ENCODE assay signal across 1 cellular context in the genomic region with DNA sequence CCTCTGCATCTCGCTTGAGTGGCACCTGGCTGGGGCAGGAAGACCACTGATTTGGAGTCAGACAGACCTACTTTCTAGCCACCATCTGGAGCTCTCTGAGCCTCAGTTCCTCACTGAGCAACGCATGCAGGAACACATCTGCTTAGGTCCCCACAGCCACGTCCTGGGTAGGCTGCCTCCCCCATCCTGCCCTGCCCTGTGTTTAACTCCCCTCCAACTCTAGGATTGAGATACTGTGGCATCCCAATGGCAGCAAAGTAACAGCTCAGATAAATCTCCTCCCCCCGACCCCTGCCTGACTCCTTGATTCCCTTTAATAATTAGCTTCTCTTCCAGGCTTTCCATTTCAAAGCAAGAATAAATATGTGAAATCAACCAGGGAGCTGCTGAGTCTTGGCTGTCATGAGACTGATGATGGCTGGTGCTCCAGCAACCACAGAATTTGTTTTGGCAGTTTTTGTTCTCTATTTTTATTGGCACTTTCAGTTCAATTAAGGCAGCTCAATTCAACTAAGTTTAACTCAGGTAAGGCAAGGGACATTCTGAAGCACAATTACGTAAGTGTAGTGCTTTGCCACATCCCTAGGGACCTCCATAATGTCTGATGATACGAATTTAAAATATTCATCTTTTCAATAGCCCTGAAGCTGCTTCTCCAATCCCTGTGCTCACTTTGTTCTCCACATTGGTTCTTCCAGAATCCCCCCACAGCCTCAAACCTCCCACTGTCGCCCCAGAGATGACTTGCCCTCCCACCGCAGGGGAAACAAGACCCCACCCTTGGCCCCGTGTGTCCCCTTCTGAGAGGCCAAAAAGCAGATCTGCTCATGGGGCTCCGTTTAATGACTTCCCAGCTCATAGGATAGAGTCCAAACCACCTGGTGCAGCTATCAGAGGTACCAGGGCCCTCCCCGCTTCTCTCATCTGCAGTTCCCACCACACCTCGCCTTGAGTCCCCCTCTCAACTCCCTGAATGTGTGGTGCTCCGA.
TF ChIP-seq lines count a peak whose summit lies in the region.

No MANE protein-coding gene starts in this region.

TF ChIP-seq in GM12878, 131 proteins besides CTCF, POLR2A, EP300 and RAD21 (continued from another document and continues in another):
- TF ChIP-seq, protein P1, sequence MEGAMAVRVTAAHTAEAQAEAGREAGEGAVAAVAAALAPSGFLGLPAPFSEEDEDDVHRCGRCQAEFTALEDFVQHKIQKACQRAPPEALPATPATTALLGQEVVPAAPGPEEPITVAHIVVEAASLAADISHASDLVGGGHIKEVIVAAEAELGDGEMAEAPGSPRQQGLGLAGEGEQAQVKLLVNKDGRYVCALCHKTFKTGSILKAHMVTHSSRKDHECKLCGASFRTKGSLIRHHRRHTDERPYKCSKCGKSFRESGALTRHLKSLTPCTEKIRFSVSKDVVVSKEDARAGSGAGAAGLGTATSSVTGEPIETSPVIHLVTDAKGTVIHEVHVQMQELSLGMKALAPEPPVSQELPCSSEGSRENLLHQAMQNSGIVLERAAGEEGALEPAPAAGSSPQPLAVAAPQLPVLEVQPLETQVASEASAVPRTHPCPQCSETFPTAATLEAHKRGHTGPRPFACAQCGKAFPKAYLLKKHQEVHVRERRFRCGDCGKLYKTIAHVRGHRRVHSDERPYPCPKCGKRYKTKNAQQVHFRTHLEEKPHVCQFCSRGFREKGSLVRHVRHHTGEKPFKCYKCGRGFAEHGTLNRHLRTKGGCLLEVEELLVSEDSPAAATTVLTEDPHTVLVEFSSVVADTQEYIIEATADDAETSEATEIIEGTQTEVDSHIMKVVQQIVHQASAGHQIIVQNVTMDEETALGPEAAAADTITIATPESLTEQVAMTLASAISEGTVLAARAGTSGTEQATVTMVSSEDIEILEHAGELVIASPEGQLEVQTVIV (IDR thresholded peaks at IDR 0.05; ENCODE audit: borderline replicate concordance, partially characterized antibody): no peak
- no peak for TF ChIP-seq CHD1 (IDR thresholded peaks at IDR 0.05; ENCODE audit: low read depth, low read length)
- no peak for TF ChIP-seq ZSCAN29 (IDR thresholded peaks at IDR 0.05)
- TF ChIP-seq ESRRA (IDR thresholded peaks at IDR 0.05; ENCODE audit: low read length): no peak
- no peak for TF ChIP-seq TCF7 (IDR thresholded peaks at IDR 0.05; ENCODE audit: borderline replicate concordance)
- peak; percentile 49; the same call in 1 of the 2 replicates for TF ChIP-seq YY1 (IDR thresholded peaks at IDR 0.05; ENCODE audit: low read depth, low read length)
- TF ChIP-seq RBBP5 (conservative IDR thresholded peaks at IDR 0.05): 0 out of 2 replicates have a peak, but pooled peaks have one; percentile 85
- TF ChIP-seq HDAC2 (IDR thresholded peaks at IDR 0.05): no peak
- peak; percentile 46 for TF ChIP-seq GATAD2B (conservative IDR thresholded peaks at IDR 0.05; ENCODE audit: low read depth)
- no peak for TF ChIP-seq SREBF1 (IDR thresholded peaks at IDR 0.05; ENCODE audit: low read length)
- no peak for TF ChIP-seq KLF5 (IDR thresholded peaks at IDR 0.05; ENCODE audit: partially characterized antibody)
- no peak; a peak in 1 of 4 replicates for TF ChIP-seq ETV6 (conservative IDR thresholded peaks at IDR 0.05 in 1 of 2, IDR thresholded peaks at IDR 0.05 in 1 of 2; ENCODE audit: borderline replicate concordance in 1 of 2, low read depth in 1 of 2)
- TF ChIP-seq JUNB (IDR thresholded peaks at IDR 0.05): peak; percentile 25; the same call in 1 of the 2 replicates
- peak; percentile 91 for TF ChIP-seq PKNOX1 (IDR thresholded peaks at IDR 0.05)
- TF ChIP-seq PAX5 (IDR thresholded peaks at IDR 0.05; ENCODE audit: borderline replicate concordance, low read depth, low read length): peak; percentile 60; the same call in 1 of the 2 replicates
- no peak for TF ChIP-seq ZNF217 (IDR thresholded peaks at IDR 0.05)
- TF ChIP-seq MTA3 (IDR thresholded peaks at IDR 0.05; ENCODE audit: borderline replicate concordance, low read length): no peak; the same call in 1 of the 2 replicates
- 0 out of 2 replicates have a peak, but pooled peaks have one; percentile 43 for TF ChIP-seq ZBTB4 (CRISPR knock-in tag; IDR thresholded peaks at IDR 0.05)
- no peak for TF ChIP-seq IRF4 (IDR thresholded peaks at IDR 0.05; ENCODE audit: low read depth, low read length)
- no peak for TF ChIP-seq KAT2A (conservative IDR thresholded peaks at IDR 0.05; ENCODE audit: control insufficient read depth, low read depth, low read length)
- 0 out of 2 replicates have a peak, but pooled peaks have one; percentile 5 for TF ChIP-seq JUND (IDR thresholded peaks at IDR 0.05; ENCODE audit: low read depth, low read length)
- TF ChIP-seq CEBPB (IDR thresholded peaks at IDR 0.05; ENCODE audit: borderline replicate concordance in 1 of 2, low read depth in 2 of 2, low read length in 2 of 2): no peak
- no peak for TF ChIP-seq SMC3 (IDR thresholded peaks at IDR 0.05; ENCODE audit: borderline replicate concordance, low read length)
- TF ChIP-seq ZBED1 (IDR thresholded peaks at IDR 0.05; ENCODE audit: borderline replicate concordance): peak; percentile 66; the same call in 1 of the 2 replicates
- no peak for TF ChIP-seq NFYA (IDR thresholded peaks at IDR 0.05; ENCODE audit: borderline replicate concordance, low read depth, low read length)
- no peak for TF ChIP-seq RAD51 (IDR thresholded peaks at IDR 0.05)
- TF ChIP-seq SMARCA5 (IDR thresholded peaks at IDR 0.05): peak; percentile 55; the same call in 1 of the 2 replicates
- peak; percentile 98 for TF ChIP-seq ATF7 (IDR thresholded peaks at IDR 0.05; ENCODE audit: low read depth)
- TF ChIP-seq POU2F2 (IDR thresholded peaks at IDR 0.05; ENCODE audit: borderline replicate concordance, low read depth, low read length): peak; percentile 92
- TF ChIP-seq IRF5 (IDR thresholded peaks at IDR 0.05; ENCODE audit: borderline replicate concordance): no peak
- TF ChIP-seq SP1 (IDR thresholded peaks at IDR 0.05; ENCODE audit: low read depth, low read length): peak; percentile 39
- no peak for TF ChIP-seq ZBTB11 (CRISPR knock-in tag; IDR thresholded peaks at IDR 0.05)
- TF ChIP-seq USF1 (IDR thresholded peaks at IDR 0.05; ENCODE audit: borderline replicate concordance, extremely low read length, insufficient read depth, low read depth, low read length): no peak
- TF ChIP-seq USF2 (IDR thresholded peaks at IDR 0.05; ENCODE audit: borderline replicate concordance, low read depth, low read length): no peak
- TF ChIP-seq ASH2L (IDR thresholded peaks at IDR 0.05; ENCODE audit: borderline replicate concordance, low read depth): peak; percentile 97
- TF ChIP-seq SUPT20H (IDR thresholded peaks at IDR 0.05; ENCODE audit: borderline replicate concordance, control insufficient read depth, low read depth, low read length): no peak
- TF ChIP-seq POLR2AphosphoS5 (IDR thresholded peaks at IDR 0.05; ENCODE audit: low read length): peak; percentile 63
- no peak for TF ChIP-seq PRDM15 (CRISPR knock-in tag; IDR thresholded peaks at IDR 0.05)
- no peak; the same call in 1 of the 2 replicates for TF ChIP-seq BMI1 (IDR thresholded peaks at IDR 0.05; ENCODE audit: borderline replicate concordance)
